28 cellular contexts compared by ENCODE assay signal in genomic region chr2:26472821-26473655, GRCh38. TPM values are rescaled to one million over a fixed set of nuclear protein-coding genes. Genes with fewer than 3 reads are reported as not detected.
"Had no signal": no experiment of that assay in that cellular context is flagged by ENCODE, and none has a peak within 500 bp of the region (broad histone marks: within the 10 kb centered on the region; RNA-seq: fewer than 3 reads in every experiment).

No MANE protein-coding gene starts in this region.

- H3K27ac ChIP-seq: colonic mucosa, epithelial cell of prostate, gastroesophageal sphincter, heart left ventricle, hepatocyte, ovary, right lobe of liver, stomach, thyroid gland had no signal

- H3K4me3 Mint-ChIP-seq: dendritic cell treated with granulocyte-macrophage colony-stimulating factor and Interleukin-4, amounts not matched to agents 40 ng/mL and 50 ng/mL, for 4 days; endodermal cell; memory B cell; natural killer cell; neural crest cell; stimulated activated effector memory CD8-positive, alpha-beta T cell treated with anti-CD3 and anti-CD28 coated beads, Interleukin-12 subunit alpha, Interleukin-12 subunit beta, amount 100 ng/mL, for 72 hours had no signal

- H3K27me3 ChIP-seq: colonic mucosa, gastroesophageal sphincter, heart left ventricle, hepatocyte, ovary, right lobe of liver, stomach, thyroid gland had no signal

- H3K4me3 ChIP-seq: colonic mucosa, gastroesophageal sphincter, heart left ventricle, hepatocyte, lung, ovary, right lobe of liver, stomach, thyroid gland had no signal

- H3K9me3 ChIP-seq: colonic mucosa, ovary, right lobe of liver, thyroid gland had no signal

- H3K27ac Mint-ChIP-seq: dendritic cell treated with granulocyte-macrophage colony-stimulating factor and Interleukin-4, amounts not matched to agents 40 ng/mL and 50 ng/mL, for 4 days; endodermal cell; memory B cell; natural killer cell; stimulated activated effector memory CD8-positive, alpha-beta T cell treated with anti-CD3 and anti-CD28 coated beads, Interleukin-12 subunit alpha, Interleukin-12 subunit beta, amount 100 ng/mL, for 72 hours had no signal

- H3K4me1 ChIP-seq: colonic mucosa, right lobe of liver had no signal

- H3K79me2 ChIP-seq: hepatocyte had no signal

- H2AFZ ChIP-seq: hepatocyte had no signal

- H3K36me3 ChIP-seq: colonic mucosa, gastroesophageal sphincter, heart left ventricle, ovary, right lobe of liver, stomach, thyroid gland had no signal

- DNase-seq: central memory CD4-positive, alpha-beta T cell; colonic mucosa; effector CD8-positive, alpha-beta T cell; endodermal cell; foreskin fibroblast; kidney glomerular epithelial cell; left colon; natural killer cell; ovary; retina; small intestine; stimulated activated CD4-positive, alpha-beta T cell treated with anti-CD3 and anti-CD28 coated beads, Interleukin-2, amount 100 ng/mL, for 24 hours; stimulated activated CD4-positive, alpha-beta T cell treated with anti-CD3 and anti-CD28 coated beads, Interleukin-4, amount 100 ng/mL, for 24 hours; stimulated activated naive CD4-positive, alpha-beta T cell treated with Interleukin-2 at 50 U/mL for 16 hours; stomach; thyroid gland had no signal

- H3K9me3 Mint-ChIP-seq: dendritic cell treated with granulocyte-macrophage colony-stimulating factor and Interleukin-4, amounts not matched to agents 40 ng/mL and 50 ng/mL, for 4 days; endodermal cell; stimulated activated effector memory CD8-positive, alpha-beta T cell treated with anti-CD3 and anti-CD28 coated beads, Interleukin-12 subunit alpha, Interleukin-12 subunit beta, amount 100 ng/mL, for 72 hours had no signal

- H3K36me3 Mint-ChIP-seq: natural killer cell; stimulated activated effector memory CD8-positive, alpha-beta T cell treated with anti-CD3 and anti-CD28 coated beads, Interleukin-12 subunit alpha, Interleukin-12 subunit beta, amount 100 ng/mL, for 72 hours had no signal

- H3K4me2 ChIP-seq: hepatocyte had no signal

RNA-seq across cellular contexts. Expression of gene OTOF, which starts 4.9 kb away (rescaled TPM):
- total RNA-seq: chondrocyte, colonic mucosa, esophagus mucosa, left colon had no signal
